Comparison of ENCODE assay signal across 9 cellular contexts in the genomic region with DNA sequence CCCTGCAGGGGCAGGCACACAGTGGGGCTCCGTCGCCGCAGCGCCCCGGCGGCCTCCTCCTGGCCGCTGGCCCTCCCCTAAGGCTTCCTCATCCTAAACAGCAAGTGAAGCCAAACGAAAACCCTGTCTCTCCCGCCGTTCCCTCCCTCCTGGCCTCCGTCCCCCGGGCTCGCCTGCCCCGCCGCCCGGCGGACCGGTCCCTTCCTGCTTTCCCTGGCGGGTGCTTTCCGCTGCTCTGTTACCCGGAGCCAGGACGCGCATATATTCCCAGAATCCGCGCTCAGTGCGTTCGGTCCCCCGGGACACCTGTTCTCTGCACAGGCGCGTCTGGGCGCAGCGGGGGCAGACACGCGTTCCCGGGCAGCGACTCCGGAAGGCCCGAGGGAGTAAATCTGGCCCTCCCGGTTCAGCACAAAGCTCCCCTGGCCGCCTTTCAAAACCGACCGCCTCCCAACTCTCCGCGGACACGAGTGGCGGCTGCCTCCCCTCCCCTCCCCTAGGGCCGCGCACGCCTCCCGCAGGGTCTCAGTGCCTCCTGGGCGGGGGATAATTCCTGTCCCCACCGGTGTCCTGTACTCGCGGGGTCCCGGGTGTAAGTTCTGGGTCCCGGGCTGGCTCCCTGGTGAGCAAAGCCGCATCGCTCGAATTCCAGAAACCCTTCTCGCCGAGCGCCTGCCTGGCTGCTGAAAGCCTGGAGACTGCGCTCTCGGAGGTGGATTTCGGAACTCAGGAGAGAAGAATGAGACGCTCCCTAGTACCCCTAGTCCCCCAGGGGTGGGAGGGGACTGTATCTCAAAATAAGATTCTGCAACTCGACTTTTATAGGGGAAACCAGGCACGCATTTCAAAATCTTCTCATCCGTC. TPM values are rescaled to one million over a fixed set of nuclear protein-coding genes. Genes with fewer than 3 reads are reported as not detected.
DNase-seq lines count a peak whose midpoint lies in the region; ATAC-seq and TF ChIP-seq lines count a peak whose summit lies in the region.
"Had no signal": no experiment of that assay in that cellular context is flagged by ENCODE, and none has a peak within 500 bp of the region (broad histone marks: within the 10 kb centered on the region; RNA-seq: fewer than 3 reads in every experiment).

No MANE protein-coding gene starts in this region.

- WGBS in GM23248 (ENCODE audit: low coverage in 1 of 2, low lambda C conversion rate in 2 of 2, missing lambda C conversion rate in 2 of 2), 2 experiments, result 2 to 3% methylated on average over 53 to 69 of the region's 69 CpGs

- H3K4me1 ChIP-seq in GM23248 (ENCODE audit: insufficient read depth) (peaks cover 6% of the 10 kb centered on the region; the same call in 1 of the 2 replicates), adipocyte (ENCODE audit: control insufficient read depth, insufficient read depth, low read length) (peaks cover 12% of the 10 kb centered on the region), gastrocnemius medialis (peaks cover 9 to 16% of the 10 kb centered on the region in 2 donors)
- H3K4me1 ChIP-seq: SJSA1 had no signal

- intact Hi-C loops in gastrocnemius medialis (cut with DNase I; ENCODE audit: low total_unique reads), result no loop called here

- DNase-seq in GM23248 (peak; percentile 47), adipocyte (ENCODE audit: low read depth) (peak; percentile 67), iPS-NIHi7 (ENCODE audit: extremely low spot score) (peak; percentile 72), gastrocnemius medialis (no peak), HUDEP-2 (lab: John Stamatoyannopoulos, UW; ENCODE audit: unreplicated experiment in 76 of 76) (no peak), NCI-H1105 (lab: John Stamatoyannopoulos, UW) (no peak)
- no peak for DNase-seq in activated CD8-positive, alpha-beta memory T cell treated with anti-CD3 and anti-CD28 coated beads, Interleukin-2, amount 50 U/mL, for 4 hours
- DNase-seq in activated CD4-positive, alpha-beta T cell treated with anti-CD3 and anti-CD28 coated beads, Interleukin-2, amount 50 U/mL, for 4 hours, result no peak

- no peaks in the 10 kb centered on the region for H3K79me2 ChIP-seq in GM23248 (ENCODE audit: insufficient read depth)

- H4K20me1 ChIP-seq in GM23248 (ENCODE audit: insufficient read depth), result no peaks in the 10 kb centered on the region

- H3K4me2 ChIP-seq in GM23248 (ENCODE audit: unreplicated experiment), result peak overlapping the region; percentile 22

- peak overlapping the region; percentile 59 for H3K4me3 ChIP-seq in GM23248
- H3K4me3 ChIP-seq in adipocyte (ENCODE audit: low read length), result peak overlapping the region; percentile 79
- peak overlapping the region; percentile 41 to 59 (median 44) for H3K4me3 ChIP-seq in gastrocnemius medialis
- H3K4me3 ChIP-seq: SJSA1 had no signal

- H3K9me2 ChIP-seq in GM23248 (ENCODE audit: insufficient read depth), result no peaks in the 10 kb centered on the region

- H3F3A ChIP-seq in GM23248 (ENCODE audit: insufficient read depth), result no peaks in the 10 kb centered on the region

- in situ Hi-C loops in GM23248 (cut with MboI) (no loop called here), gastrocnemius medialis (cut with MboI; ENCODE audit: low sequenced_read_pairs in 4 of 4) (no loop called here)

- H3K9ac ChIP-seq in GM23248 (no peak overlapping the region), adipocyte (ENCODE audit: low read length) (peak overlapping the region; percentile 54)

- TF ChIP-seq CTCF in gastrocnemius medialis (IDR thresholded peaks at IDR 0.05 in 4 of 5, conservative IDR thresholded peaks at IDR 0.05 in 1 of 5), result no peak

- no peak overlapping the region for H3K27ac ChIP-seq in GM23248
- no peak overlapping the region for H3K27ac ChIP-seq in gastrocnemius medialis
- H3K27ac ChIP-seq: SJSA1 had no signal

- no peak for TF ChIP-seq POLR2A in gastrocnemius medialis (IDR thresholded peaks at IDR 0.05)

- peaks cover 29% of the 10 kb centered on the region for H3K27me3 ChIP-seq in GM23248 (replicated peaks; ENCODE audit: insufficient read depth)
- H3K27me3 ChIP-seq in adipocyte (replicated peaks; ENCODE audit: control insufficient read depth, insufficient read depth, low read length), result peaks cover 48% of the 10 kb centered on the region
- peaks cover 37 to 52% (median 48%) of the 10 kb centered on the region in 3 donors for H3K27me3 ChIP-seq in gastrocnemius medialis

- H3K9me3 ChIP-seq in GM23248 (ENCODE audit: low read depth), result no peaks in the 10 kb centered on the region
- H3K9me3 ChIP-seq in adipocyte (ENCODE audit: control insufficient read depth, low read length), result no peaks in the 10 kb centered on the region
- H3K9me3 ChIP-seq in gastrocnemius medialis, result no peaks in the 10 kb centered on the region
- H3K9me3 ChIP-seq: SJSA1 had no signal

- no peak for ATAC-seq in gastrocnemius medialis

- H3K36me3 ChIP-seq in GM23248 (ENCODE audit: low read depth), result no peaks in the 10 kb centered on the region
- no peaks in the 10 kb centered on the region for H3K36me3 ChIP-seq in adipocyte (ENCODE audit: control insufficient read depth, insufficient read depth, low read length, severe bottlenecking)
- no peaks in the 10 kb centered on the region for H3K36me3 ChIP-seq in gastrocnemius medialis
- H3K36me3 ChIP-seq: SJSA1 had no signal

- 0 out of 2 replicates have a peak overlapping the region, but pooled peaks have one; percentile 10 for H2AFZ ChIP-seq in GM23248

RNA-seq across cellular contexts. Expression of a gene that starts 21.4 kb away (rescaled TPM):
- total RNA-seq in GM23248 (2014; rRNA removed; shearing (Covaris generic)), result 23.3 and 24.5 TPM in 2 replicates
- 2.5 and 2.7 TPM in 2 replicates for polyA plus RNA-seq in GM23248 (2016; fragmentation: Nextera tagmentation; extraction: Ambion mirVana)
- total RNA-seq in gastrocnemius medialis, result 10 to 100 TPM in 1 of 4 donors, 1 to 10 TPM in 3; 4.5 to 13.0 (median 7.1) TPM

RNA-seq across cellular contexts. Expression of a gene that starts 42.8 kb away (rescaled TPM):
- 2.4 and 6.2 TPM in 2 replicates for total RNA-seq in GM23248 (2014; rRNA removed; shearing (Covaris generic))
- polyA plus RNA-seq in GM23248 (2016; fragmentation: Nextera tagmentation; extraction: Ambion mirVana), result 0.56 and 0.75 TPM in 2 replicates
- 10 to 100 TPM in 3 of 4 donors, 1 to 10 TPM in 1; 2.4 to 20.8 (median 12.5) TPM for total RNA-seq in gastrocnemius medialis

RNA-seq across cellular contexts. Expression of a gene that starts 48.1 kb away (rescaled TPM):
- total RNA-seq in GM23248 (2014; rRNA removed; shearing (Covaris generic)), result 154 and 164 TPM in 2 replicates
- polyA plus RNA-seq in GM23248 (2016; fragmentation: Nextera tagmentation; extraction: Ambion mirVana), result 16.9 and 17.9 TPM in 2 replicates
- 10 to 100 TPM; 44.4 to 70.4 (median 57.0) TPM for total RNA-seq in gastrocnemius medialis

Comparison
In these comparisons a context has a peak if more than half of its experiments do, and no peak if none do; other contexts are left out.
1. DNase-seq: peak in GM23248 (single experiment), adipocyte (single experiment) and iPS-NIHi7 (single experiment); none in gastrocnemius medialis (0 of 2), activated CD8-positive, alpha-beta memory T cell treated with anti-CD3 and anti-CD28 coated beads, Interleukin-2, amount 50 U/mL, for 4 hours (single experiment), activated CD4-positive, alpha-beta T cell treated with anti-CD3 and anti-CD28 coated beads, Interleukin-2, amount 50 U/mL, for 4 hours (0 of 2), HUDEP-2 (0 of 76) and NCI-H1105 (single experiment).
2. Peak in every context shown above with its lines, with median percentiles within 50 percentile points of each other: H3K4me3 ChIP-seq.